In the genomic region with DNA sequence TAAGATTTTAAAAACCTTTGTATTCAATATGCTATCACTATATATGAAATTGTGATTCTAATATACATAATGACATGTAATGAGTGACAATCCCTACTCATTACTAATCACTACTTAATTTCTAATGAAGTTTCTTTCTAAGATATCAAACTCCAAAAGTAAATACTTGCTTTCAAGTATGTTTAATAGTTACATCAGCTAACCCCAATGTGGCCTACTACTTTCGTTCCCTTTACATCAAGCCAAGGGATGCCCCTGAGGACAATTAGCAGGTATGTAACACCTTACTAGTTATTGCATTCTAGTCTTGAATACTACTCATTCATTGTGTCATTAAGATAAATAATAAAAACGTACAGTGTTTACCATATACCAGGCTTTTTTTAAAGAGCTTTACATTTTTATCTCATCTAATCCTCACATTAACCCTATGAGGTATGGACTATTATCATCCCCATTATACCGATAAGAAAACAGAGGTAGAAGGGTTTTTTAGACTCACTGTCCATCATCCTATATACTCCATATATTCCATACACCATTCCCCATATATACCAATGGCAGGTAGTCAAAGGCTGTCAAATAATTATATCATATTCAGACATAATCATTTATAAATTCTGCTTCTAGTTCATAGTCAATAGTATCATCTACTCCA, we compare ENCODE assay signal across 9 cellular contexts. TPM values are rescaled to one million over a fixed set of nuclear protein-coding genes. Genes with fewer than 3 reads are reported as not detected.
DNase-seq lines count a peak whose midpoint lies in the region; ATAC-seq and TF ChIP-seq lines count a peak whose summit lies in the region.
"Had no signal": no experiment of that assay in that cellular context is flagged by ENCODE, and none has a peak within 500 bp of the region (broad histone marks: within the 10 kb centered on the region; RNA-seq: fewer than 3 reads in every experiment).

No MANE protein-coding gene starts in this region.

- no peaks in the 10 kb centered on the region for H3K9me3 ChIP-seq in RWPE2 (ENCODE audit: severe bottlenecking)
- no peaks in the 10 kb centered on the region for H3K9me3 ChIP-seq in esophagus muscularis mucosa

- WGBS in esophagus muscularis mucosa, result 4% methylated on average over 3 of the region's 3 CpGs

- no peaks in the 10 kb centered on the region for H3K27me3 ChIP-seq in RWPE2 (ENCODE audit: insufficient read depth, poor library complexity, severe bottlenecking)
- no peaks in the 10 kb centered on the region for H3K27me3 ChIP-seq in esophagus muscularis mucosa

- H3K27ac Mint-ChIP-seq in progenitor cell of endocrine pancreas, result peak overlapping the region; percentile 11

- no peak for ATAC-seq in RWPE2 (ENCODE audit: low read depth)
- no peak for ATAC-seq in GM19463 (IDR thresholded peaks at IDR 0.05; ENCODE audit: unreplicated experiment)

- H3K4me3 ChIP-seq in GM08714 (ENCODE audit: low read length), result peak overlapping the region; percentile 84
- peak overlapping the region; percentile 94 for H3K4me3 ChIP-seq in RWPE2 (ENCODE audit: severe bottlenecking)
- peak overlapping the region; percentile 71 to 98 (median 90) for H3K4me3 ChIP-seq in esophagus muscularis mucosa

- peak overlapping the region; percentile 99 for H3K4me3 Mint-ChIP-seq in progenitor cell of endocrine pancreas (ENCODE audit: low read depth)

- no peaks in the 10 kb centered on the region for H3K9me3 Mint-ChIP-seq in progenitor cell of endocrine pancreas (ENCODE audit: low read depth)

- no peak for TF ChIP-seq POLR2A in esophagus muscularis mucosa (IDR thresholded peaks at IDR 0.05; ENCODE audit: low read depth)

- peaks cover 16% of the 10 kb centered on the region for H3K36me3 Mint-ChIP-seq in progenitor cell of endocrine pancreas (ENCODE audit: insufficient read depth)

- intact Hi-C loops in esophagus muscularis mucosa (cut with DNase I), result no loop called here

- H3K4me1 ChIP-seq in RWPE2 (ENCODE audit: insufficient read depth, poor library complexity, severe bottlenecking) (peaks cover 22% of the 10 kb centered on the region), esophagus muscularis mucosa (peaks cover 27 to 39% (median 36%) of the 10 kb centered on the region in 4 donors)

- H3K27me3 Mint-ChIP-seq in progenitor cell of endocrine pancreas, result no peaks in the 10 kb centered on the region

- H3K36me3 ChIP-seq in RWPE2 (ENCODE audit: low read depth) (peaks cover 87% of the 10 kb centered on the region), esophagus muscularis mucosa (peaks cover 18 to 49% (median 27%) of the 10 kb centered on the region in 4 donors)

- TF ChIP-seq CTCF in RWPE2 (IDR thresholded peaks at IDR 0.05; ENCODE audit: poor library complexity, severe bottlenecking), result no peak
- no peak for TF ChIP-seq CTCF in esophagus muscularis mucosa (IDR thresholded peaks at IDR 0.05)
- TF ChIP-seq CTCF in progenitor cell of endocrine pancreas (IDR thresholded peaks at IDR 0.05; ENCODE audit: unreplicated experiment), result no peak

- no peak overlapping the region for H3K27ac ChIP-seq in RWPE2 (ENCODE audit: poor library complexity, severe bottlenecking)
- H3K27ac ChIP-seq in esophagus muscularis mucosa (replicated peaks in 1 of 4), result peak overlapping the region in 3 of 4 donors; percentile 98 to 99 (median 99)

- peaks cover 35% of the 10 kb centered on the region for H3K4me1 Mint-ChIP-seq in progenitor cell of endocrine pancreas (ENCODE audit: low read depth)

- no peak for TF ChIP-seq EP300 in esophagus muscularis mucosa (IDR thresholded peaks at IDR 0.05)

- DNase-seq in RWPE2 (ENCODE audit: low spot score), result no peak
- DNase-seq in esophagus muscularis mucosa (ENCODE audit: extremely low spot score), result peak; percentile 17
- no peak for DNase-seq in progenitor cell of endocrine pancreas (ENCODE audit: low spot score, unreplicated experiment)
- no peak for DNase-seq in NCI-H2171 (lab: John Stamatoyannopoulos, UW)
- DNase-seq in retina, result no peak
- no peak for DNase-seq in dedifferentiated amniotic fluid mesenchymal stem cell (ENCODE audit: extremely low spot score)
- DNase-seq: occipital lobe had no signal

RNA-seq across cellular contexts. Expression of gene PPP1R15B, which starts 4.2 kb away (rescaled TPM):
- total RNA-seq in esophagus muscularis mucosa, result 10 to 100 TPM; 42.8 to 56.4 (median 51.4) TPM
- total RNA-seq in progenitor cell of endocrine pancreas, result 42.6 and 43.3 TPM in 2 replicates

RNA-seq across cellular contexts. Expression of gene PLEKHA6, which starts 47.7 kb away (rescaled TPM):
- total RNA-seq in esophagus muscularis mucosa (10 to 100 TPM; 11.9 to 22.4 (median 15.9) TPM), progenitor cell of endocrine pancreas (66.9 and 71.5 TPM in 2 replicates)
